In genomic region chr1:192807221-192807967, GRCh38 we compare ENCODE assay signal across 8 cellular contexts. TPM values are rescaled to one million over a fixed set of nuclear protein-coding genes. Genes with fewer than 3 reads are reported as not detected.
A peak's percentile ranks its signal among the peaks of the same experiment; 100 is the strongest.
DNase-seq lines count a peak whose midpoint lies in the region; ATAC-seq and TF ChIP-seq lines count a peak whose summit lies in the region.

No MANE protein-coding gene starts in this region.

- TF ChIP-seq CTCF in tibial nerve (IDR thresholded peaks at IDR 0.05) = peak in 3 of 5 experiments; percentile 13 to 31 (median 29)

- no peak for TF ChIP-seq POLR2A in tibial nerve (IDR thresholded peaks at IDR 0.05)

- no peaks in the 10 kb centered on the region for H3K9me3 ChIP-seq in tibial nerve

- CTCF ChIA-PET in activated naive CD4-positive, alpha-beta T cell treated with anti-CD3 and anti-CD28 coated beads, Interleukin-2, amount 10 ng/mL, durations not matched to agents 7 days and 5 days (lab: Charles Lee) = interaction anchor here (0.9 to 5.8 kb wide), 9 partner anchors 9 to 314 kb away, joined by 3 to 49 read pairs (median 4); partner anchors contain the start of genes CDC73, RO60 and UCHL5

- H3K36me3 ChIP-seq in tibial nerve (peaks cover 0 to 12% (median 0%) of the 10 kb centered on the region in 3 donors), H7 (replicated peaks; ENCODE audit: control insufficient read depth, insufficient read depth, low read length) (peaks cover 11% of the 10 kb centered on the region)

- H3K4me1 ChIP-seq in tibial nerve = peaks cover 0 to 33% (median 2%) of the 10 kb centered on the region in 4 donors

- H3K4me3 ChIP-seq in tibial nerve = peak overlapping the region in 3 of 4 donors; percentile 73 to 88 (median 75)
- H3K4me3 ChIP-seq in H7 (ENCODE audit: insufficient read depth, low read depth, low read length) = no peak overlapping the region

- peaks cover 4% of the 10 kb centered on the region for H3K36me3 Mint-ChIP-seq in IgD-negative memory B cell
- no peaks in the 10 kb centered on the region for H3K36me3 Mint-ChIP-seq in activated naive CD4-positive, alpha-beta T cell treated with anti-CD3 and anti-CD28 coated beads, Interleukin-2, amount 10 ng/mL, durations not matched to agents 7 days and 5 days

- H3K27ac ChIP-seq in layer of hippocampus (ENCODE audit: low read depth, low read length) (peak overlapping the region; percentile 97), tibial nerve (peak overlapping the region; percentile 84 to 90 (median 88))

- no peaks in the 10 kb centered on the region for H3K27me3 ChIP-seq in layer of hippocampus (ENCODE audit: control insufficient read depth, insufficient read depth, low read length)
- no peaks in the 10 kb centered on the region for H3K27me3 ChIP-seq in tibial nerve
- H3K27me3 ChIP-seq in H7 (ENCODE audit: control insufficient read depth, insufficient read depth, low read length) = peaks cover 2% of the 10 kb centered on the region; the same call in 1 of the 2 replicates

- DNase-seq in SIG-M5 treated with dmso at 0.1 percent for 504 hours (lab: John Stamatoyannopoulos, UW; ENCODE audit: unreplicated experiment) (peak; percentile 67), SIG-M5 (lab: John Stamatoyannopoulos, UW) (no peak), tibial nerve (ENCODE audit: low spot score in 2 of 2) (no peak), H7 (no peak)
- no peak for DNase-seq in activated naive CD4-positive, alpha-beta T cell treated with anti-CD3 and anti-CD28 coated beads, Interleukin-2, amount 10 ng/mL, durations not matched to agents 7 days and 5 days

- peaks cover 30 to 32% (median 32%) of the 10 kb centered on the region in 3 donors for H3K4me1 Mint-ChIP-seq in IgD-negative memory B cell
- peaks cover 29% of the 10 kb centered on the region for H3K4me1 Mint-ChIP-seq in activated naive CD4-positive, alpha-beta T cell treated with anti-CD3 and anti-CD28 coated beads, Interleukin-2, amount 10 ng/mL, durations not matched to agents 7 days and 5 days

- no peaks in the 10 kb centered on the region for H3K9me3 Mint-ChIP-seq in IgD-negative memory B cell
- no peaks in the 10 kb centered on the region for H3K9me3 Mint-ChIP-seq in activated naive CD4-positive, alpha-beta T cell treated with anti-CD3 and anti-CD28 coated beads, Interleukin-2, amount 10 ng/mL, durations not matched to agents 7 days and 5 days

- peak overlapping the region; percentile 95 to 99 (median 96) for H3K4me3 Mint-ChIP-seq in IgD-negative memory B cell
- peak overlapping the region; percentile 89 for H3K4me3 Mint-ChIP-seq in activated naive CD4-positive, alpha-beta T cell treated with anti-CD3 and anti-CD28 coated beads, Interleukin-2, amount 10 ng/mL, durations not matched to agents 7 days and 5 days

- peak; percentile 44 for ATAC-seq in GM21529 (IDR thresholded peaks at IDR 0.05; ENCODE audit: unreplicated experiment)

- H3K27me3 Mint-ChIP-seq in IgD-negative memory B cell = no peaks in the 10 kb centered on the region
- peaks cover 19% of the 10 kb centered on the region for H3K27me3 Mint-ChIP-seq in activated naive CD4-positive, alpha-beta T cell treated with anti-CD3 and anti-CD28 coated beads, Interleukin-2, amount 10 ng/mL, durations not matched to agents 7 days and 5 days

- 42 to 45% methylated on average over 9 of the region's 9 CpGs for WGBS in tibial nerve, 2 donors

- peak overlapping the region; percentile 87 to 98 (median 94) for H3K27ac Mint-ChIP-seq in IgD-negative memory B cell
- H3K27ac Mint-ChIP-seq in activated naive CD4-positive, alpha-beta T cell treated with anti-CD3 and anti-CD28 coated beads, Interleukin-2, amount 10 ng/mL, durations not matched to agents 7 days and 5 days = peak overlapping the region; percentile 42

- no peak for TF ChIP-seq EP300 in tibial nerve (IDR thresholded peaks at IDR 0.05)

RNA-seq across cellular contexts. Expression of gene RGS2, which starts 1.4 kb away (rescaled TPM):
- polyA plus RNA-seq in IgD-negative memory B cell = 244 TPM
- total RNA-seq in tibial nerve = 10 to 100 TPM; 15.0 to 38.6 (median 31.1) TPM
- total RNA-seq in H7 (2014; rRNA removed; shearing (Covaris generic)) = 23.3 and 36.4 TPM in 2 replicates
